In genomic region chr2:102620367-102620766, GRCh38 we compare ENCODE assay signal across 13 cellular contexts. TPM values are rescaled to one million over a fixed set of nuclear protein-coding genes. Genes with fewer than 3 reads are reported as not detected.
DNase-seq lines count a peak whose midpoint lies in the region; ATAC-seq and TF ChIP-seq lines count a peak whose summit lies in the region.
"Had no signal": no experiment of that assay in that cellular context is flagged by ENCODE, and none has a peak within 500 bp of the region (broad histone marks: within the 10 kb centered on the region; RNA-seq: fewer than 3 reads in every experiment).

No MANE protein-coding gene starts in this region.

- peak overlapping the region; percentile 64 for H3K4me3 ChIP-seq in mucosa of descending colon
- H3K4me3 ChIP-seq in lower lobe of right lung, result no peak overlapping the region
- no peak overlapping the region for H3K4me3 ChIP-seq in foreskin fibroblast (ENCODE audit: low read depth in 1 of 2, low read length in 2 of 2)

- H3K27ac Mint-ChIP-seq in stimulated activated naive CD8-positive, alpha-beta T cell treated with anti-CD3 and anti-CD28 coated beads, Interleukin-15, Interleukin-2, amounts not matched to agents 100 ng/mL and 50 ng/mL, for 24 hours, result no peak overlapping the region
- H3K27ac Mint-ChIP-seq in activated T-helper 1 cell treated with anti-CD3 and anti-CD28 coated beads, Interleukin-12 subunit alpha, Interleukin-12 subunit beta, Interleukin-2, Interleukin-4 antibody, amounts not matched to agents 30 ng/mL and 10 ng/mL and 1 ng/mL, durations not matched to agents 14 hours and 24 hours and 36 hours, result no peak overlapping the region
- H3K27ac Mint-ChIP-seq: CD8-positive, alpha-beta memory T cell had no signal

- no peaks in the 10 kb centered on the region for H3K9me3 ChIP-seq in mucosa of descending colon
- H3K9me3 ChIP-seq in lower lobe of right lung, result no peaks in the 10 kb centered on the region
- H3K9me3 ChIP-seq: left lung, testis had no signal

- no peak for ATAC-seq in stimulated activated naive CD8-positive, alpha-beta T cell treated with anti-CD3 and anti-CD28 coated beads, Interleukin-15, Interleukin-2, amounts not matched to agents 100 U/mL and 50 U/mL, for 24 hours
- ATAC-seq in mucosa of descending colon (peak; percentile 73), lower lobe of right lung (no peak)

- peaks cover 14% of the 10 kb centered on the region for H3K4me1 Mint-ChIP-seq in stimulated activated naive CD8-positive, alpha-beta T cell treated with anti-CD3 and anti-CD28 coated beads, Interleukin-15, Interleukin-2, amounts not matched to agents 100 ng/mL and 50 ng/mL, for 24 hours (ENCODE audit: low read depth)
- peaks cover 9% of the 10 kb centered on the region for H3K4me1 Mint-ChIP-seq in activated T-helper 1 cell treated with anti-CD3 and anti-CD28 coated beads, Interleukin-12 subunit alpha, Interleukin-12 subunit beta, Interleukin-2, Interleukin-4 antibody, amounts not matched to agents 30 ng/mL and 10 ng/mL and 1 ng/mL, durations not matched to agents 14 hours and 24 hours and 36 hours (ENCODE audit: low read depth)

- H3K36me3 ChIP-seq in mucosa of descending colon (ENCODE audit: low read depth) (no peaks in the 10 kb centered on the region), lower lobe of right lung (no peaks in the 10 kb centered on the region)
- H3K36me3 ChIP-seq: left lung had no signal

- peaks cover 62% of the 10 kb centered on the region for H3K27me3 ChIP-seq in lower lobe of right lung (ENCODE audit: low read depth)
- H3K27me3 ChIP-seq: testis had no signal

- H3K36me3 Mint-ChIP-seq in stimulated activated naive CD8-positive, alpha-beta T cell treated with anti-CD3 and anti-CD28 coated beads, Interleukin-15, Interleukin-2, amounts not matched to agents 100 ng/mL and 50 ng/mL, for 24 hours (ENCODE audit: low read depth), result no peaks in the 10 kb centered on the region
- H3K36me3 Mint-ChIP-seq in activated T-helper 1 cell treated with anti-CD3 and anti-CD28 coated beads, Interleukin-12 subunit alpha, Interleukin-12 subunit beta, Interleukin-2, Interleukin-4 antibody, amounts not matched to agents 30 ng/mL and 10 ng/mL and 1 ng/mL, durations not matched to agents 14 hours and 24 hours and 36 hours (ENCODE audit: low read depth), result no peaks in the 10 kb centered on the region
- H3K36me3 Mint-ChIP-seq: CD8-positive, alpha-beta memory T cell had no signal

- intact Hi-C loops in activated T-helper 1 cell treated with anti-CD3 and anti-CD28 coated beads, Interleukin-12 subunit alpha, Interleukin-12 subunit beta, Interleukin-2, Interleukin-4 antibody, amounts not matched to agents 30 ng/mL and 10 ng/mL and 1 ng/mL, durations not matched to agents 14 hours and 24 hours and 36 hours (cut with micrococcal nuclease), result no loop called here
- intact Hi-C loops in mucosa of descending colon (cut with DNase I, micrococcal nuclease) (no loop called here), lower lobe of right lung (cut with DNase I) (no loop called here)

- no peaks in the 10 kb centered on the region for H3K9me3 Mint-ChIP-seq in stimulated activated naive CD8-positive, alpha-beta T cell treated with anti-CD3 and anti-CD28 coated beads, Interleukin-15, Interleukin-2, amounts not matched to agents 100 ng/mL and 50 ng/mL, for 24 hours
- no peaks in the 10 kb centered on the region for H3K9me3 Mint-ChIP-seq in activated T-helper 1 cell treated with anti-CD3 and anti-CD28 coated beads, Interleukin-12 subunit alpha, Interleukin-12 subunit beta, Interleukin-2, Interleukin-4 antibody, amounts not matched to agents 30 ng/mL and 10 ng/mL and 1 ng/mL, durations not matched to agents 14 hours and 24 hours and 36 hours
- H3K9me3 Mint-ChIP-seq: CD8-positive, alpha-beta memory T cell had no signal

- H3K27me3 Mint-ChIP-seq in stimulated activated naive CD8-positive, alpha-beta T cell treated with anti-CD3 and anti-CD28 coated beads, Interleukin-15, Interleukin-2, amounts not matched to agents 100 ng/mL and 50 ng/mL, for 24 hours, result peaks cover 61% of the 10 kb centered on the region
- H3K27me3 Mint-ChIP-seq in activated T-helper 1 cell treated with anti-CD3 and anti-CD28 coated beads, Interleukin-12 subunit alpha, Interleukin-12 subunit beta, Interleukin-2, Interleukin-4 antibody, amounts not matched to agents 30 ng/mL and 10 ng/mL and 1 ng/mL, durations not matched to agents 14 hours and 24 hours and 36 hours (ENCODE audit: insufficient read depth), result peaks cover 60% of the 10 kb centered on the region

- no peak for TF ChIP-seq CTCF in mucosa of descending colon (IDR thresholded peaks at IDR 0.05)
- no peak for TF ChIP-seq CTCF in lower lobe of right lung (IDR thresholded peaks at IDR 0.05)
- TF ChIP-seq CTCF in foreskin fibroblast (IDR thresholded peaks at IDR 0.05; ENCODE audit: low read depth, low read length), result no peak

- peaks cover 17% of the 10 kb centered on the region for H3K4me1 ChIP-seq in mucosa of descending colon (ENCODE audit: low read depth)
- H3K4me1 ChIP-seq in lower lobe of right lung, result peaks cover 9% of the 10 kb centered on the region

- H3K27ac ChIP-seq in lower lobe of right lung, result no peak overlapping the region
- H3K27ac ChIP-seq: left lung, testis had no signal

- peak overlapping the region; percentile 38 for H3K4me3 Mint-ChIP-seq in stimulated activated naive CD8-positive, alpha-beta T cell treated with anti-CD3 and anti-CD28 coated beads, Interleukin-15, Interleukin-2, amounts not matched to agents 100 ng/mL and 50 ng/mL, for 24 hours
- peak overlapping the region; percentile 53 for H3K4me3 Mint-ChIP-seq in activated T-helper 1 cell treated with anti-CD3 and anti-CD28 coated beads, Interleukin-12 subunit alpha, Interleukin-12 subunit beta, Interleukin-2, Interleukin-4 antibody, amounts not matched to agents 30 ng/mL and 10 ng/mL and 1 ng/mL, durations not matched to agents 14 hours and 24 hours and 36 hours

- DNase-seq in stimulated activated naive CD8-positive, alpha-beta T cell treated with anti-CD3 and anti-CD28 coated beads, Interleukin-15, Interleukin-2, amounts not matched to agents 100 U/mL and 50 U/mL, for 24 hours, result no peak
- DNase-seq in activated T-helper 1 cell treated with anti-CD3 and anti-CD28 coated beads, Interleukin-12 subunit alpha, Interleukin-12 subunit beta, Interleukin-2, Interleukin-4 antibody, amounts not matched to agents 30 ng/mL and 10 ng/mL and 1 ng/mL, durations not matched to agents 14 hours and 24 hours and 36 hours (ENCODE audit: low spot score), result no peak
- DNase-seq in mucosa of descending colon (peak; percentile 81 to 86 (median 85)), lower lobe of right lung (no peak), NCI-H82 treated with DMSO at 0.1 percent for 48 hours (lab: John Stamatoyannopoulos, UW; ENCODE audit: unreplicated experiment) (no peak), SK-N-DZ (ENCODE audit: low spot score) (no peak), foreskin fibroblast (no peak)
- DNase-seq: activated gamma-delta T cell treated with Interleukin-2 at 50 U/mL for 16 hours; CD8-positive, alpha-beta memory T cell had no signal

RNA-seq across cellular contexts. Expression of gene SLC9A2, which starts 1.0 kb away (rescaled TPM):
- not detected in 2 replicates for total RNA-seq in activated T-helper 1 cell treated with anti-CD3 and anti-CD28 coated beads, Interleukin-12 subunit alpha, Interleukin-12 subunit beta, Interleukin-2, Interleukin-4 antibody, amounts not matched to agents 30 ng/mL and 10 ng/mL and 1 ng/mL, durations not matched to agents 14 hours and 24 hours and 36 hours
- total RNA-seq in mucosa of descending colon (10 to 100 TPM; 32.2 to 92.9 (median 67.1) TPM), lower lobe of right lung (0.35 TPM)
- not detected in 2 replicates for polyA plus RNA-seq in SK-N-DZ (2014; cell fraction: cytosol; rRNA removed)
- polyA plus RNA-seq in SK-N-DZ (2014; cell fraction: nucleus; rRNA removed), result 0.04 TPM in 1 of 2 replicates, not detected in the other
- total RNA-seq: CD8-positive, alpha-beta memory T cell; T-helper 2 cell treated with Interferon-gamma antibody and Interleukin-4, amounts not matched to agents 100 ng/mL and 5 ng/mL, for 36 hours had no signal
- polyA plus RNA-seq: CD8-positive, alpha-beta memory T cell had no signal

Comparison
In these comparisons a context has a peak if more than half of its experiments do, and no peak if none do; other contexts are left out.
1. DNase-seq: peak in mucosa of descending colon (3 of 3); none in stimulated activated naive CD8-positive, alpha-beta T cell treated with anti-CD3 and anti-CD28 coated beads, Interleukin-15, Interleukin-2, amounts not matched to agents 100 U/mL and 50 U/mL, for 24 hours (single experiment), activated T-helper 1 cell treated with anti-CD3 and anti-CD28 coated beads, Interleukin-12 subunit alpha, Interleukin-12 subunit beta, Interleukin-2, Interleukin-4 antibody, amounts not matched to agents 30 ng/mL and 10 ng/mL and 1 ng/mL, durations not matched to agents 14 hours and 24 hours and 36 hours (single experiment), lower lobe of right lung (single experiment), NCI-H82 treated with DMSO at 0.1 percent for 48 hours (single experiment), SK-N-DZ (single experiment) and foreskin fibroblast (0 of 2).
2. RNA of gene SLC9A2, which starts 1.0 kb away (total RNA-seq): 32.2 to 92.9 TPM in mucosa of descending colon; 0.35 TPM in lower lobe of right lung (single experiment) and not detected in activated T-helper 1 cell treated with anti-CD3 and anti-CD28 coated beads, Interleukin-12 subunit alpha, Interleukin-12 subunit beta, Interleukin-2, Interleukin-4 antibody, amounts not matched to agents 30 ng/mL and 10 ng/mL and 1 ng/mL, durations not matched to agents 14 hours and 24 hours and 36 hours; every median in the first group is over 10 times any median in the second.